In the genomic region with DNA sequence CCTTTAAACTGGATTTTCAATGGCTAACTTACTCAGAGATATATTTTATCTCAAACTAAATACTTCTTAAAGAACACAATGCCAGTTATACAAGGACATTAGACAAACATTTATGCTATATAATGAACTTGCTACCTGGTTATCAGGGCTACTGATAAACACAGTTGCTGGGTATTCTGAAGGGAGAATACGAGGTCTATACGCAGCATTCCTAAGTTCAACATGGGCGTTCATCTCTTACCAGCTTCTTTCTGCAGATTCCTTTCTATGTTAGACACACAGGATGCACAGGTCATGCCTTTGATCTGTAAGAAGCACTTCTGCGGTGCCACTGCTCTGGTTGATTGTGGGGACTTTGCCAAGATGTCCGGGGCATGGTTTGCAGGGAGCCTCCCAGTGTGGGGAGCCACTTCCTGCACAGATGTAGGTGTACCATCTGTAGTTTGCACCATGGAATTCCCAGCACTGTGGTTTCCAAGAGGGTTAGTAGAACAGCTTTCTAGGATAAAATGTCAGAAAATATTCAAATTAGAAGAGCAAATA, we compare ENCODE assay signal across 18 cellular contexts. TPM values are rescaled to one million over a fixed set of nuclear protein-coding genes. Genes with fewer than 3 reads are reported as not detected.
DNase-seq lines count a peak whose midpoint lies in the region; ATAC-seq and TF ChIP-seq lines count a peak whose summit lies in the region.
"Had no signal": no experiment of that assay in that cellular context is flagged by ENCODE, and none has a peak within 500 bp of the region (broad histone marks: within the 10 kb centered on the region; RNA-seq: fewer than 3 reads in every experiment).

No MANE protein-coding gene starts in this region.

- peak overlapping the region; percentile 28 for H3K4me3 Mint-ChIP-seq in activated naive CD8-positive, alpha-beta T cell treated with anti-CD3 and anti-CD28 coated beads, Interleukin-2, amount 10 ng/mL, durations not matched to agents 7 days and 5 days
- no peak overlapping the region for H3K4me3 Mint-ChIP-seq in activated naive CD8-positive, alpha-beta T cell treated with anti-CD3 and anti-CD28 coated beads, Interleukin-2, amount 50 U/mL, for 24 hours
- H3K4me3 Mint-ChIP-seq: B cell; CD8-positive, alpha-beta T cell had no signal

- no peak overlapping the region for H3K9ac ChIP-seq in duodenal mucosa (ENCODE audit: low read depth in 1 of 2, low read length in 2 of 2)

- peaks cover 19 to 28% of the 10 kb centered on the region in 2 donors for H3K4me1 ChIP-seq in duodenal mucosa (ENCODE audit: control insufficient read depth in 1 of 2, insufficient read depth in 2 of 2, low read length in 2 of 2)
- H3K4me1 ChIP-seq in gastrocnemius medialis, result peaks cover 0 to 4% of the 10 kb centered on the region in 2 donors
- H3K4me1 ChIP-seq: HAP-1, SJSA1 had no signal

- in situ Hi-C loops in gastrocnemius medialis (cut with MboI; ENCODE audit: low sequenced_read_pairs in 4 of 4), result no loop called here

- H3K27me3 ChIP-seq in duodenal mucosa (ENCODE audit: control insufficient read depth in 1 of 2, insufficient read depth in 2 of 2, low read length in 2 of 2), result no peaks in the 10 kb centered on the region
- no peaks in the 10 kb centered on the region for H3K27me3 ChIP-seq in gastrocnemius medialis
- H3K27me3 ChIP-seq: SJSA1 had no signal

- DNase-seq in activated naive CD8-positive, alpha-beta T cell treated with anti-CD3 and anti-CD28 coated beads, Interleukin-2, amount 10 ng/mL, durations not matched to agents 7 days and 5 days, result no peak
- no peak for DNase-seq in activated naive CD8-positive, alpha-beta T cell treated with anti-CD3 and anti-CD28 coated beads, Interleukin-2, amount 50 U/mL, for 24 hours
- DNase-seq in M059J (ENCODE audit: low read depth) (peak; percentile 3), NCI-H526 treated with DMSO at 0.1 percent for 48 hours (lab: John Stamatoyannopoulos, UW) (no peak), left lobe of liver (ENCODE audit: low spot score) (no peak), gastrocnemius medialis (no peak)
- DNase-seq: CD8-positive, alpha-beta T cell; Kasumi-1; NCI-H1417; NCI-H2029 treated with DMSO at 0.1 percent for 48 hours; NCI-H69; NK-92 treated with Interleukin-12 subunit alpha and Interleukin-12 subunit beta, amount 100 ng/mL, for 24 hours; OCI-M1 had no signal

- H3K9me3 ChIP-seq in duodenal mucosa (ENCODE audit: control insufficient read depth in 1 of 2, low read length in 2 of 2) (no peaks in the 10 kb centered on the region), gastrocnemius medialis (no peaks in the 10 kb centered on the region)
- H3K9me3 ChIP-seq: HAP-1, SJSA1 had no signal

- H3K4me1 Mint-ChIP-seq in activated naive CD8-positive, alpha-beta T cell treated with anti-CD3 and anti-CD28 coated beads, Interleukin-2, amount 10 ng/mL, durations not matched to agents 7 days and 5 days, result peaks cover 29% of the 10 kb centered on the region
- H3K4me1 Mint-ChIP-seq in activated naive CD8-positive, alpha-beta T cell treated with anti-CD3 and anti-CD28 coated beads, Interleukin-2, amount 50 U/mL, for 24 hours, result peaks cover 23% of the 10 kb centered on the region
- H3K4me1 Mint-ChIP-seq: B cell had no signal

- H3K27ac ChIP-seq in duodenal mucosa (ENCODE audit: low read depth, low read length), result no peak overlapping the region
- H3K27ac ChIP-seq in gastrocnemius medialis, result no peak overlapping the region
- H3K27ac ChIP-seq: SJSA1 had no signal

- peaks cover 2% of the 10 kb centered on the region for H3K27me3 Mint-ChIP-seq in activated naive CD8-positive, alpha-beta T cell treated with anti-CD3 and anti-CD28 coated beads, Interleukin-2, amount 10 ng/mL, durations not matched to agents 7 days and 5 days
- H3K27me3 Mint-ChIP-seq in activated naive CD8-positive, alpha-beta T cell treated with anti-CD3 and anti-CD28 coated beads, Interleukin-2, amount 50 U/mL, for 24 hours, result no peaks in the 10 kb centered on the region

- H3K36me3 ChIP-seq in duodenal mucosa (ENCODE audit: control insufficient read depth in 1 of 2, insufficient read depth in 2 of 2, low read length in 2 of 2) (peaks cover 12 to 13% of the 10 kb centered on the region in 2 donors), gastrocnemius medialis (peaks cover 0 to 4% of the 10 kb centered on the region in 2 donors)
- H3K36me3 ChIP-seq: HAP-1, SJSA1 had no signal

- H3K4me3 ChIP-seq in duodenal mucosa (ENCODE audit: low read depth in 1 of 2, low read length in 2 of 2) (peak overlapping the region; percentile 27 to 30), gastrocnemius medialis (no peak overlapping the region)
- H3K4me3 ChIP-seq: GM12878, HAP-1, SJSA1 had no signal

- peak; percentile 73 for ATAC-seq in activated naive CD8-positive, alpha-beta T cell treated with anti-CD3 and anti-CD28 coated beads, Interleukin-2, amount 10 ng/mL, durations not matched to agents 7 days and 5 days (ENCODE audit: low read depth)
- ATAC-seq in activated naive CD8-positive, alpha-beta T cell treated with anti-CD3 and anti-CD28 coated beads, Interleukin-2, amount 50 U/mL, for 24 hours, result no peak
- ATAC-seq in left lobe of liver (no peak), gastrocnemius medialis (no peak)
- ATAC-seq: CD8-positive, alpha-beta T cell; GM12878 had no signal

- TF ChIP-seq POLR2A in gastrocnemius medialis (IDR thresholded peaks at IDR 0.05), result no peak

- no peak overlapping the region for H3K27ac Mint-ChIP-seq in activated naive CD8-positive, alpha-beta T cell treated with anti-CD3 and anti-CD28 coated beads, Interleukin-2, amount 10 ng/mL, durations not matched to agents 7 days and 5 days
- H3K27ac Mint-ChIP-seq in activated naive CD8-positive, alpha-beta T cell treated with anti-CD3 and anti-CD28 coated beads, Interleukin-2, amount 50 U/mL, for 24 hours, result no peak overlapping the region
- H3K27ac Mint-ChIP-seq: B cell; CD8-positive, alpha-beta T cell had no signal

- no peaks in the 10 kb centered on the region for H3K36me3 Mint-ChIP-seq in activated naive CD8-positive, alpha-beta T cell treated with anti-CD3 and anti-CD28 coated beads, Interleukin-2, amount 10 ng/mL, durations not matched to agents 7 days and 5 days
- no peaks in the 10 kb centered on the region for H3K36me3 Mint-ChIP-seq in activated naive CD8-positive, alpha-beta T cell treated with anti-CD3 and anti-CD28 coated beads, Interleukin-2, amount 50 U/mL, for 24 hours (ENCODE audit: low read depth)
- H3K36me3 Mint-ChIP-seq: CD8-positive, alpha-beta T cell had no signal

- POLR2A ChIA-PET in activated naive CD8-positive, alpha-beta T cell treated with anti-CD3 and anti-CD28 coated beads, Interleukin-2, amount 10 ng/mL, durations not matched to agents 7 days and 5 days (lab: Charles Lee), result interaction anchor here (0.6 kb wide), 1 partner anchor 616 kb away, joined by 4 read pairs; no protein-coding TSS in a partner anchor

- intact Hi-C loops in gastrocnemius medialis (cut with DNase I; ENCODE audit: low total_unique reads), result no loop called here

- no peaks in the 10 kb centered on the region for H3K9me3 Mint-ChIP-seq in activated naive CD8-positive, alpha-beta T cell treated with anti-CD3 and anti-CD28 coated beads, Interleukin-2, amount 10 ng/mL, durations not matched to agents 7 days and 5 days
- H3K9me3 Mint-ChIP-seq in activated naive CD8-positive, alpha-beta T cell treated with anti-CD3 and anti-CD28 coated beads, Interleukin-2, amount 50 U/mL, for 24 hours, result no peaks in the 10 kb centered on the region
- H3K9me3 Mint-ChIP-seq: CD8-positive, alpha-beta T cell had no signal

- TF ChIP-seq CTCF in gastrocnemius medialis (IDR thresholded peaks at IDR 0.05 in 4 of 5, conservative IDR thresholded peaks at IDR 0.05 in 1 of 5), result no peak

RNA-seq across cellular contexts. Expression of a gene that starts 40.9 kb away (rescaled TPM):
- under 1 TPM; 0.51 to 0.64 TPM for total RNA-seq in activated naive CD8-positive, alpha-beta T cell treated with anti-CD3 and anti-CD28 coated beads, Interleukin-2, amount 10 ng/mL, durations not matched to agents 7 days and 5 days
- 0.52 and 0.94 TPM in 2 replicates for total RNA-seq in M059J (2014; rRNA removed; shearing (Covaris generic))
- total RNA-seq in left lobe of liver, result 32.2 TPM
- total RNA-seq in gastrocnemius medialis, result 1 to 10 TPM; 1.6 to 3.3 (median 2.6) TPM

RNA-seq across cellular contexts. Expression of a gene that starts 41.9 kb away (rescaled TPM):
- 10 to 100 TPM; 30.0 to 30.5 TPM for total RNA-seq in activated naive CD8-positive, alpha-beta T cell treated with anti-CD3 and anti-CD28 coated beads, Interleukin-2, amount 10 ng/mL, durations not matched to agents 7 days and 5 days
- 20.7 and 26.1 TPM in 2 replicates for total RNA-seq in M059J (2014; rRNA removed; shearing (Covaris generic))
- total RNA-seq in left lobe of liver (25.4 TPM), gastrocnemius medialis (10 to 100 TPM in 2 of 4 donors, 1 to 10 TPM in 2; 8.9 to 14.2 (median 10.1) TPM)

RNA-seq across cellular contexts. Expression of a gene that starts 54.2 kb away (rescaled TPM):
- 10 to 100 TPM; 10.7 to 12.4 TPM for total RNA-seq in activated naive CD8-positive, alpha-beta T cell treated with anti-CD3 and anti-CD28 coated beads, Interleukin-2, amount 10 ng/mL, durations not matched to agents 7 days and 5 days
- 4.6 and 10.7 TPM in 2 replicates for total RNA-seq in M059J (2014; rRNA removed; shearing (Covaris generic))
- 7.9 TPM for total RNA-seq in left lobe of liver
- 10 to 100 TPM in 2 of 4 donors, 1 to 10 TPM in 2; 8.1 to 11.4 (median 9.5) TPM for total RNA-seq in gastrocnemius medialis

Comparison
In these comparisons a context has a peak if more than half of its experiments do, and no peak if none do; other contexts are left out.
1. H3K4me3 ChIP-seq: peak in duodenal mucosa (2 of 2); none in gastrocnemius medialis (0 of 4).